ENCODE assay signal across 1 cellular context in the genomic region with DNA sequence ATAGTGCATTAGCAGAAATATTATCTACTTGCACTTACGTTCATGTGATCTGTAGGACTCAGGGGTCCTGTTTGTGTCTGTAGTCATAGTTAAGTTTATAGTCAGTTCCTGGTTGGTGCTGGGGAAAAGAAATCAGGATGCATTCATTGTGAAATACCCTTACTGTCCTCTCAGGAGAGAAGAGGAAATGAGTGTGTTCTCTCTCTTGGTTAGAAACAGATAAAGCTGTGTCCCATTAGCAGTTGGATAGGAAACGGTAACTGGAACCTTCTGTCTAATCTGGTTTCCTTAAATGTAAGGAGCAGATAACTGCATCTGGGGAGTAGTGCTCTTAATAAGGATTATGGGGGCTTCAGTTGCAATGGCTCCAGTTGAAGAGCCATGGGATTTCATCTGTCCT.
TF ChIP-seq lines count a peak whose summit lies in the region.

No MANE protein-coding gene starts in this region.

TF ChIP-seq in K562, 482 proteins besides CTCF, POLR2A, EP300 and RAD21 (continued from another document):
- TF ChIP-seq CBFA2T2 (conservative IDR thresholded peaks at IDR 0.05), result peak; percentile 72
- no peak for TF ChIP-seq MAFG (tag; conservative IDR thresholded peaks at IDR 0.05)
- no peak for TF ChIP-seq NFE2 (IDR thresholded peaks at IDR 0.05; ENCODE audit: low read depth)
- TF ChIP-seq, protein P1, sequence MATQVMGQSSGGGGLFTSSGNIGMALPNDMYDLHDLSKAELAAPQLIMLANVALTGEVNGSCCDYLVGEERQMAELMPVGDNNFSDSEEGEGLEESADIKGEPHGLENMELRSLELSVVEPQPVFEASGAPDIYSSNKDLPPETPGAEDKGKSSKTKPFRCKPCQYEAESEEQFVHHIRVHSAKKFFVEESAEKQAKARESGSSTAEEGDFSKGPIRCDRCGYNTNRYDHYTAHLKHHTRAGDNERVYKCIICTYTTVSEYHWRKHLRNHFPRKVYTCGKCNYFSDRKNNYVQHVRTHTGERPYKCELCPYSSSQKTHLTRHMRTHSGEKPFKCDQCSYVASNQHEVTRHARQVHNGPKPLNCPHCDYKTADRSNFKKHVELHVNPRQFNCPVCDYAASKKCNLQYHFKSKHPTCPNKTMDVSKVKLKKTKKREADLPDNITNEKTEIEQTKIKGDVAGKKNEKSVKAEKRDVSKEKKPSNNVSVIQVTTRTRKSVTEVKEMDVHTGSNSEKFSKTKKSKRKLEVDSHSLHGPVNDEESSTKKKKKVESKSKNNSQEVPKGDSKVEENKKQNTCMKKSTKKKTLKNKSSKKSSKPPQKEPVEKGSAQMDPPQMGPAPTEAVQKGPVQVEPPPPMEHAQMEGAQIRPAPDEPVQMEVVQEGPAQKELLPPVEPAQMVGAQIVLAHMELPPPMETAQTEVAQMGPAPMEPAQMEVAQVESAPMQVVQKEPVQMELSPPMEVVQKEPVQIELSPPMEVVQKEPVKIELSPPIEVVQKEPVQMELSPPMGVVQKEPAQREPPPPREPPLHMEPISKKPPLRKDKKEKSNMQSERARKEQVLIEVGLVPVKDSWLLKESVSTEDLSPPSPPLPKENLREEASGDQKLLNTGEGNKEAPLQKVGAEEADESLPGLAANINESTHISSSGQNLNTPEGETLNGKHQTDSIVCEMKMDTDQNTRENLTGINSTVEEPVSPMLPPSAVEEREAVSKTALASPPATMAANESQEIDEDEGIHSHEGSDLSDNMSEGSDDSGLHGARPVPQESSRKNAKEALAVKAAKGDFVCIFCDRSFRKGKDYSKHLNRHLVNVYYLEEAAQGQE (CRISPR knock-in tag; IDR thresholded peaks at IDR 0.05; ENCODE audit: low read depth), result no peak
- TF ChIP-seq SMAD4 (CRISPR knock-in tag; conservative IDR thresholded peaks at IDR 0.05), result no peak
- TF ChIP-seq ADNP (tag; IDR thresholded peaks at IDR 0.05), result no peak
- no peak for TF ChIP-seq MCM3 (IDR thresholded peaks at IDR 0.05)
- TF ChIP-seq, protein P2, sequence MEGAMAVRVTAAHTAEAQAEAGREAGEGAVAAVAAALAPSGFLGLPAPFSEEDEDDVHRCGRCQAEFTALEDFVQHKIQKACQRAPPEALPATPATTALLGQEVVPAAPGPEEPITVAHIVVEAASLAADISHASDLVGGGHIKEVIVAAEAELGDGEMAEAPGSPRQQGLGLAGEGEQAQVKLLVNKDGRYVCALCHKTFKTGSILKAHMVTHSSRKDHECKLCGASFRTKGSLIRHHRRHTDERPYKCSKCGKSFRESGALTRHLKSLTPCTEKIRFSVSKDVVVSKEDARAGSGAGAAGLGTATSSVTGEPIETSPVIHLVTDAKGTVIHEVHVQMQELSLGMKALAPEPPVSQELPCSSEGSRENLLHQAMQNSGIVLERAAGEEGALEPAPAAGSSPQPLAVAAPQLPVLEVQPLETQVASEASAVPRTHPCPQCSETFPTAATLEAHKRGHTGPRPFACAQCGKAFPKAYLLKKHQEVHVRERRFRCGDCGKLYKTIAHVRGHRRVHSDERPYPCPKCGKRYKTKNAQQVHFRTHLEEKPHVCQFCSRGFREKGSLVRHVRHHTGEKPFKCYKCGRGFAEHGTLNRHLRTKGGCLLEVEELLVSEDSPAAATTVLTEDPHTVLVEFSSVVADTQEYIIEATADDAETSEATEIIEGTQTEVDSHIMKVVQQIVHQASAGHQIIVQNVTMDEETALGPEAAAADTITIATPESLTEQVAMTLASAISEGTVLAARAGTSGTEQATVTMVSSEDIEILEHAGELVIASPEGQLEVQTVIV (CRISPR knock-in tag; IDR thresholded peaks at IDR 0.05; ENCODE audit: borderline replicate concordance), result no peak
- no peak for TF ChIP-seq IFI16 (CRISPR knock-in tag; IDR thresholded peaks at IDR 0.05)
- TF ChIP-seq KLF16 (IDR thresholded peaks at IDR 0.05), result peak; percentile 58
- TF ChIP-seq ZNF551 (CRISPR knock-in tag; IDR thresholded peaks at IDR 0.05), result no peak
- TF ChIP-seq, protein P3, sequence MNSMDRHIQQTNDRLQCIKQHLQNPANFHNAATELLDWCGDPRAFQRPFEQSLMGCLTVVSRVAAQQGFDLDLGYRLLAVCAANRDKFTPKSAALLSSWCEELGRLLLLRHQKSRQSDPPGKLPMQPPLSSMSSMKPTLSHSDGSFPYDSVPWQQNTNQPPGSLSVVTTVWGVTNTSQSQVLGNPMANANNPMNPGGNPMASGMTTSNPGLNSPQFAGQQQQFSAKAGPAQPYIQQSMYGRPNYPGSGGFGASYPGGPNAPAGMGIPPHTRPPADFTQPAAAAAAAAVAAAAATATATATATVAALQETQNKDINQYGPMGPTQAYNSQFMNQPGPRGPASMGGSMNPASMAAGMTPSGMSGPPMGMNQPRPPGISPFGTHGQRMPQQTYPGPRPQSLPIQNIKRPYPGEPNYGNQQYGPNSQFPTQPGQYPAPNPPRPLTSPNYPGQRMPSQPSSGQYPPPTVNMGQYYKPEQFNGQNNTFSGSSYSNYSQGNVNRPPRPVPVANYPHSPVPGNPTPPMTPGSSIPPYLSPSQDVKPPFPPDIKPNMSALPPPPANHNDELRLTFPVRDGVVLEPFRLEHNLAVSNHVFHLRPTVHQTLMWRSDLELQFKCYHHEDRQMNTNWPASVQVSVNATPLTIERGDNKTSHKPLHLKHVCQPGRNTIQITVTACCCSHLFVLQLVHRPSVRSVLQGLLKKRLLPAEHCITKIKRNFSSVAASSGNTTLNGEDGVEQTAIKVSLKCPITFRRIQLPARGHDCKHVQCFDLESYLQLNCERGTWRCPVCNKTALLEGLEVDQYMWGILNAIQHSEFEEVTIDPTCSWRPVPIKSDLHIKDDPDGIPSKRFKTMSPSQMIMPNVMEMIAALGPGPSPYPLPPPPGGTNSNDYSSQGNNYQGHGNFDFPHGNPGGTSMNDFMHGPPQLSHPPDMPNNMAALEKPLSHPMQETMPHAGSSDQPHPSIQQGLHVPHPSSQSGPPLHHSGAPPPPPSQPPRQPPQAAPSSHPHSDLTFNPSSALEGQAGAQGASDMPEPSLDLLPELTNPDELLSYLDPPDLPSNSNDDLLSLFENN (IDR thresholded peaks at IDR 0.05; ENCODE audit: low read depth in 2 of 2, low read length in 2 of 2), result no peak
- TF ChIP-seq NRF1 (conservative IDR thresholded peaks at IDR 0.05 in 1 of 2, IDR thresholded peaks at IDR 0.05 in 1 of 2), result no peak
- TF ChIP-seq ETV6 (IDR thresholded peaks at IDR 0.05; ENCODE audit: borderline replicate concordance in 1 of 2, low read depth in 2 of 2, low read length in 1 of 2), result peak in 1 of 2 experiments; percentile 90; a peak in 2 of 4 replicates
- no peak for TF ChIP-seq ETV6 (CRISPR knock-in tag; IDR thresholded peaks at IDR 0.05; ENCODE audit: borderline replicate concordance)
- no peak for TF ChIP-seq TRIM28 (IDR thresholded peaks at IDR 0.05)
- TF ChIP-seq DPF2 (IDR thresholded peaks at IDR 0.05), result peak; percentile 60; the same call in 1 of the 2 replicates
- no peak for TF ChIP-seq SNIP1 (IDR thresholded peaks at IDR 0.05; ENCODE audit: low read depth)
- TF ChIP-seq, protein P4, sequence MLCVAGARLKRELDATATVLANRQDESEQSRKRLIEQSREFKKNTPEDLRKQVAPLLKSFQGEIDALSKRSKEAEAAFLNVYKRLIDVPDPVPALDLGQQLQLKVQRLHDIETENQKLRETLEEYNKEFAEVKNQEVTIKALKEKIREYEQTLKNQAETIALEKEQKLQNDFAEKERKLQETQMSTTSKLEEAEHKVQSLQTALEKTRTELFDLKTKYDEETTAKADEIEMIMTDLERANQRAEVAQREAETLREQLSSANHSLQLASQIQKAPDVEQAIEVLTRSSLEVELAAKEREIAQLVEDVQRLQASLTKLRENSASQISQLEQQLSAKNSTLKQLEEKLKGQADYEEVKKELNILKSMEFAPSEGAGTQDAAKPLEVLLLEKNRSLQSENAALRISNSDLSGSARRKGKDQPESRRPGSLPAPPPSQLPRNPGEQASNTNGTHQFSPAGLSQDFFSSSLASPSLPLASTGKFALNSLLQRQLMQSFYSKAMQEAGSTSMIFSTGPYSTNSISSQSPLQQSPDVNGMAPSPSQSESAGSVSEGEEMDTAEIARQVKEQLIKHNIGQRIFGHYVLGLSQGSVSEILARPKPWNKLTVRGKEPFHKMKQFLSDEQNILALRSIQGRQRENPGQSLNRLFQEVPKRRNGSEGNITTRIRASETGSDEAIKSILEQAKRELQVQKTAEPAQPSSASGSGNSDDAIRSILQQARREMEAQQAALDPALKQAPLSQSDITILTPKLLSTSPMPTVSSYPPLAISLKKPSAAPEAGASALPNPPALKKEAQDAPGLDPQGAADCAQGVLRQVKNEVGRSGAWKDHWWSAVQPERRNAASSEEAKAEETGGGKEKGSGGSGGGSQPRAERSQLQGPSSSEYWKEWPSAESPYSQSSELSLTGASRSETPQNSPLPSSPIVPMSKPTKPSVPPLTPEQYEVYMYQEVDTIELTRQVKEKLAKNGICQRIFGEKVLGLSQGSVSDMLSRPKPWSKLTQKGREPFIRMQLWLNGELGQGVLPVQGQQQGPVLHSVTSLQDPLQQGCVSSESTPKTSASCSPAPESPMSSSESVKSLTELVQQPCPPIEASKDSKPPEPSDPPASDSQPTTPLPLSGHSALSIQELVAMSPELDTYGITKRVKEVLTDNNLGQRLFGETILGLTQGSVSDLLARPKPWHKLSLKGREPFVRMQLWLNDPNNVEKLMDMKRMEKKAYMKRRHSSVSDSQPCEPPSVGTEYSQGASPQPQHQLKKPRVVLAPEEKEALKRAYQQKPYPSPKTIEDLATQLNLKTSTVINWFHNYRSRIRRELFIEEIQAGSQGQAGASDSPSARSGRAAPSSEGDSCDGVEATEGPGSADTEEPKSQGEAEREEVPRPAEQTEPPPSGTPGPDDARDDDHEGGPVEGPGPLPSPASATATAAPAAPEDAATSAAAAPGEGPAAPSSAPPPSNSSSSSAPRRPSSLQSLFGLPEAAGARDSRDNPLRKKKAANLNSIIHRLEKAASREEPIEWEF (CRISPR knock-in tag; IDR thresholded peaks at IDR 0.05), result no peak
- peak; percentile 93 for TF ChIP-seq CEBPB (tag; IDR thresholded peaks at IDR 0.05)
- TF ChIP-seq, protein P5, sequence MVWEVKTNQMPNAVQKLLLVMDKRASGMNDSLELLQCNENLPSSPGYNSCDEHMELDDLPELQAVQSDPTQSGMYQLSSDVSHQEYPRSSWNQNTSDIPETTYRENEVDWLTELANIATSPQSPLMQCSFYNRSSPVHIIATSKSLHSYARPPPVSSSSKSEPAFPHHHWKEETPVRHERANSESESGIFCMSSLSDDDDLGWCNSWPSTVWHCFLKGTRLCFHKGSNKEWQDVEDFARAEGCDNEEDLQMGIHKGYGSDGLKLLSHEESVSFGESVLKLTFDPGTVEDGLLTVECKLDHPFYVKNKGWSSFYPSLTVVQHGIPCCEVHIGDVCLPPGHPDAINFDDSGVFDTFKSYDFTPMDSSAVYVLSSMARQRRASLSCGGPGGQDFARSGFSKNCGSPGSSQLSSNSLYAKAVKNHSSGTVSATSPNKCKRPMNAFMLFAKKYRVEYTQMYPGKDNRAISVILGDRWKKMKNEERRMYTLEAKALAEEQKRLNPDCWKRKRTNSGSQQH (CRISPR knock-in tag; IDR thresholded peaks at IDR 0.05), result no peak
- no peak for TF ChIP-seq ZNF143 (CRISPR knock-in tag; IDR thresholded peaks at IDR 0.05)
- no peak for TF ChIP-seq DNMT1 (IDR thresholded peaks at IDR 0.05)
